In genomic region chr10:100020161-100020882, GRCh38 we compare ENCODE assay signal across 8 cellular contexts. TPM values are rescaled to one million over a fixed set of nuclear protein-coding genes. Genes with fewer than 3 reads are reported as not detected.
DNase-seq lines count a peak whose midpoint lies in the region; ATAC-seq and TF ChIP-seq lines count a peak whose summit lies in the region.

No MANE protein-coding gene starts in this region.

- WGBS in spleen, 5 donors = 56 to 65% (median 61%) methylated on average over 5 of the region's 5 CpGs

- DNase-seq in COLO668 (lab: John Stamatoyannopoulos, UW; ENCODE audit: unreplicated experiment) (peak; percentile 31), spleen (no peak), colonic mucosa (no peak), A172 (ENCODE audit: low spot score) (no peak)
- DNase-seq in activated CD4-positive, alpha-beta memory T cell treated with anti-CD3 and anti-CD28 coated beads, Interleukin-2, amount 10 ng/mL, durations not matched to agents 7 days and 5 days = peak; percentile 22

- H3K36me3 Mint-ChIP-seq in activated CD4-positive, alpha-beta memory T cell treated with anti-CD3 and anti-CD28 coated beads, Interleukin-2, amount 10 ng/mL, durations not matched to agents 7 days and 5 days (ENCODE audit: low read depth) = no peaks in the 10 kb centered on the region

- POLR2A ChIA-PET in activated CD4-positive, alpha-beta memory T cell treated with anti-CD3 and anti-CD28 coated beads, Interleukin-2, amount 10 ng/mL, durations not matched to agents 7 days and 5 days (lab: Charles Lee) = interaction anchor here (0.8 kb wide), 1 partner anchor 10 kb away, joined by 3 read pairs; the partner anchor contains the start of gene DNMBP

- no peak overlapping the region for H3K4me3 ChIP-seq in spleen
- H3K4me3 ChIP-seq in colonic mucosa = no peak overlapping the region

- H3K4me3 Mint-ChIP-seq in activated CD4-positive, alpha-beta memory T cell treated with anti-CD3 and anti-CD28 coated beads, Interleukin-2, amount 10 ng/mL, durations not matched to agents 7 days and 5 days = no peak overlapping the region

- TF ChIP-seq CTCF in spleen (IDR thresholded peaks at IDR 0.05 in 8 of 11, conservative IDR thresholded peaks at IDR 0.05 in 3 of 11) = no peak
- no peak for TF ChIP-seq CTCF in colonic mucosa (IDR thresholded peaks at IDR 0.05)

- H3K27me3 ChIP-seq in spleen (replicated peaks in 1 of 7) (no peaks in the 10 kb centered on the region), colonic mucosa (no peaks in the 10 kb centered on the region)

- H3K27ac ChIP-seq in spleen (no peak overlapping the region), colonic mucosa (no peak overlapping the region)

- H3K4me1 ChIP-seq in spleen = peaks cover 0 to 7% (median 2%) of the 10 kb centered on the region in 6 donors
- H3K4me1 ChIP-seq in colonic mucosa = no peaks in the 10 kb centered on the region

- CTCF ChIA-PET in activated CD4-positive, alpha-beta memory T cell treated with anti-CD3 and anti-CD28 coated beads, Interleukin-2, amount 10 ng/mL, durations not matched to agents 7 days and 5 days (lab: Charles Lee) = interaction anchor here (0.8 to 3.0 kb wide), 2 partner anchors 11 kb away, joined by 3 to 11 read pairs; partner anchors contain the start of gene DNMBP

- intact Hi-C loops in spleen (cut with DNase I; ENCODE audit: low total_unique reads) = no loop called here
- intact Hi-C loops in colonic mucosa (cut with DNase I) = no loop called here

- no peak overlapping the region for H3K9ac ChIP-seq in colonic mucosa (ENCODE audit: low read depth in 2 of 2, low read length in 2 of 2)

- H3K27ac Mint-ChIP-seq in activated CD4-positive, alpha-beta memory T cell treated with anti-CD3 and anti-CD28 coated beads, Interleukin-2, amount 10 ng/mL, durations not matched to agents 7 days and 5 days = no peak overlapping the region

- ATAC-seq in GM19455 (IDR thresholded peaks at IDR 0.05; ENCODE audit: unreplicated experiment) = peak; percentile 60
- peak; percentile 52 for ATAC-seq in HG03520 (IDR thresholded peaks at IDR 0.05; ENCODE audit: unreplicated experiment)
- no peak for ATAC-seq in HG03025 (IDR thresholded peaks at IDR 0.05; ENCODE audit: low FRiP score, unreplicated experiment)

- H3K27me3 Mint-ChIP-seq in activated CD4-positive, alpha-beta memory T cell treated with anti-CD3 and anti-CD28 coated beads, Interleukin-2, amount 10 ng/mL, durations not matched to agents 7 days and 5 days = peaks cover 23% of the 10 kb centered on the region

- H3K9me3 Mint-ChIP-seq in activated CD4-positive, alpha-beta memory T cell treated with anti-CD3 and anti-CD28 coated beads, Interleukin-2, amount 10 ng/mL, durations not matched to agents 7 days and 5 days = no peaks in the 10 kb centered on the region

- H3K9me3 ChIP-seq in spleen (no peaks in the 10 kb centered on the region), colonic mucosa (no peaks in the 10 kb centered on the region)

- no peaks in the 10 kb centered on the region for H3K36me3 ChIP-seq in spleen
- H3K36me3 ChIP-seq in colonic mucosa = no peaks in the 10 kb centered on the region

- TF ChIP-seq POLR2A in spleen (IDR thresholded peaks at IDR 0.05) = no peak

- H3K4me1 Mint-ChIP-seq in activated CD4-positive, alpha-beta memory T cell treated with anti-CD3 and anti-CD28 coated beads, Interleukin-2, amount 10 ng/mL, durations not matched to agents 7 days and 5 days = peaks cover 7% of the 10 kb centered on the region

RNA-seq across cellular contexts. Expression of gene DNMBP, which starts 10.6 kb away (rescaled TPM):
- total RNA-seq in activated CD4-positive, alpha-beta memory T cell treated with anti-CD3 and anti-CD28 coated beads, Interleukin-2, amount 10 ng/mL, durations not matched to agents 7 days and 5 days = 1 to 10 TPM; 4.8 to 5.1 TPM
- total RNA-seq in spleen = 10 to 100 TPM; 15.3 to 19.5 (median 16.9) TPM
- polyA plus RNA-seq in spleen = 1 to 10 TPM; 4.6 to 8.9 (median 6.3) TPM
- total RNA-seq in colonic mucosa = 10 to 100 TPM; 38.4 to 53.5 TPM
- total RNA-seq in A172 (2014; rRNA removed; shearing (Covaris generic)) = 14.4 and 17.4 TPM in 2 replicates

Comparison
In these comparisons a context has a peak if more than half of its experiments do, and no peak if none do; other contexts are left out.
1. DNase-seq: peak in COLO668 (single experiment) and activated CD4-positive, alpha-beta memory T cell treated with anti-CD3 and anti-CD28 coated beads, Interleukin-2, amount 10 ng/mL, durations not matched to agents 7 days and 5 days (single experiment); none in spleen (single experiment), colonic mucosa (single experiment) and A172 (single experiment).